In the genomic region with DNA sequence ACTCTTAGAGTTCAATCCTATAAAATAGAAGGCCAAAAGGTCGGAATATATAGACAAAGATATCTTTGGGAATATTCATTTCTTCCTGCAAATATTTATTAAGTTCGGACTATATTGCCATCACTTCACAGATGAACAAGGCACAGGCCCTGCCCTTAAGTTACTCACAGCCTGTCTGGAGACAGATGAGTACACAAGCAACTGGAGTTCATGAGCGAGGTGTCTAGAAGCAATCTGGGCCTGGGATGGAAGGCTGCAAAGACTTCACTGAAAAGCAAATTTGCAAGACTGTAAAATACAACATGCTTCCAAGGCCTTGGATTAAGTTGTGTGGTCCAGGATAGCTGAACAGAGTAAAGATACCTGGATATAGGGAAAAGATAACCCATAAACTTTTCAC, we compare ENCODE assay signal across 11 cellular contexts. TPM values are rescaled to one million over a fixed set of nuclear protein-coding genes. Genes with fewer than 3 reads are reported as not detected.
DNase-seq lines count a peak whose midpoint lies in the region; ATAC-seq and TF ChIP-seq lines count a peak whose summit lies in the region.
"Had no signal": no experiment of that assay in that cellular context is flagged by ENCODE, and none has a peak within 500 bp of the region (broad histone marks: within the 10 kb centered on the region; RNA-seq: fewer than 3 reads in every experiment).

No MANE protein-coding gene starts in this region.

- no peak overlapping the region for H2AFZ ChIP-seq in Karpas-422 (ENCODE audit: low read length)
- H2AFZ ChIP-seq: neural progenitor cell had no signal

- no peak for ATAC-seq in GM21447 (IDR thresholded peaks at IDR 0.05; ENCODE audit: unreplicated experiment)

- H3K27me3 ChIP-seq in Karpas-422 (ENCODE audit: low read length) = no peaks in the 10 kb centered on the region
- H3K27me3 ChIP-seq: neural progenitor cell had no signal

- no peak for TF ChIP-seq CTCF in Calu3 (IDR thresholded peaks at IDR 0.05; ENCODE audit: unreplicated experiment)
- no peak for TF ChIP-seq CTCF in astrocyte of the cerebellum (IDR thresholded peaks at IDR 0.05; ENCODE audit: low read depth, low read length, missing control alignments)

- no peak overlapping the region for H3K27ac ChIP-seq in Karpas-422 (ENCODE audit: low read length)
- H3K27ac ChIP-seq: neural progenitor cell had no signal

- H3K36me3 ChIP-seq in Karpas-422 (ENCODE audit: insufficient read depth, low read length) = no peaks in the 10 kb centered on the region
- H3K36me3 ChIP-seq: neural progenitor cell had no signal

- H3K4me2 ChIP-seq in Karpas-422 (ENCODE audit: low read depth, low read length, poor library complexity, severe bottlenecking) = peak overlapping the region; percentile 89
- H3K4me2 ChIP-seq: neural progenitor cell had no signal

- H4K20me1 ChIP-seq in Karpas-422 (ENCODE audit: insufficient read depth, low read depth, low read length) = no peaks in the 10 kb centered on the region

- peaks cover 29% of the 10 kb centered on the region for H3K4me1 ChIP-seq in Karpas-422 (ENCODE audit: low read length)

- in situ Hi-C loops in astrocyte of the cerebellum (cut with HindIII; ENCODE audit: low sequenced_read_pairs) = no loop called here

- peaks cover 9% of the 10 kb centered on the region for H3K36me3 Mint-ChIP-seq in Calu3 (ENCODE audit: insufficient read depth, unreplicated experiment)
- H3K36me3 Mint-ChIP-seq: neural progenitor cell had no signal

- no peaks in the 10 kb centered on the region for H3K27me3 Mint-ChIP-seq in Calu3 (ENCODE audit: unreplicated experiment)

- H3K79me2 ChIP-seq in Karpas-422 (ENCODE audit: low read length) = no peaks in the 10 kb centered on the region

- CTCF ChIA-PET in Calu3 (lab: Charles Lee) = no interaction called here

- H3K4me3 ChIP-seq in Karpas-422 (ENCODE audit: low read length) (no peak overlapping the region), astrocyte of the cerebellum (ENCODE audit: low read depth, low read length) (peak overlapping the region; percentile 52)
- H3K4me3 ChIP-seq: neural progenitor cell had no signal

- no peaks in the 10 kb centered on the region for H3K9me3 ChIP-seq in Karpas-422 (ENCODE audit: low read length)

- H3K9me3 Mint-ChIP-seq in Calu3 (ENCODE audit: low read depth, unreplicated experiment) = no peaks in the 10 kb centered on the region
- H3K9me3 Mint-ChIP-seq: neural progenitor cell had no signal

- DNase-seq in Calu3 = no peak
- DNase-seq in Karpas-422 = no peak
- DNase-seq in astrocyte of the cerebellum (ENCODE audit: low read depth) = no peak
- peak; percentile 47 for DNase-seq in myocyte (ENCODE audit: low read depth)
- no peak for DNase-seq in D341Med (ENCODE audit: low spot score)
- DNase-seq in hypothalamus (lab: John Stamatoyannopoulos, UW) = no peak
- DNase-seq in 8988T = no peak
- DNase-seq: DMS79 treated with DMSO at 0.1 percent for 48 hours, NCI-H1417 had no signal

- H3K4me3 Mint-ChIP-seq in Calu3 (ENCODE audit: low read depth, unreplicated experiment) = no peak overlapping the region

- intact Hi-C loops in Calu3 (cut with micrococcal nuclease; ENCODE audit: unreplicated experiment) = loop anchor here (5.0 kb wide), 1 partner anchor 56 kb away; a partner anchor contains a TSS

- H3K9me2 ChIP-seq in Karpas-422 (replicated peaks; ENCODE audit: insufficient read depth, low read length) = no peaks in the 10 kb centered on the region

- H3K4me1 Mint-ChIP-seq in Calu3 (ENCODE audit: low read depth, unreplicated experiment) = peaks cover 36% of the 10 kb centered on the region

- peak overlapping the region; percentile 91 for H3K27ac Mint-ChIP-seq in Calu3 (ENCODE audit: unreplicated experiment)
- H3K27ac Mint-ChIP-seq: neural progenitor cell had no signal

- no peak overlapping the region for H3K9ac ChIP-seq in Karpas-422 (ENCODE audit: low read length)
- H3K9ac ChIP-seq: neural progenitor cell had no signal

- BruUV-seq in Calu3 (replicated peaks; lab: Mats Ljungman, UMichigan) = no TSS peak

RNA-seq across cellular contexts. Expression of a gene that starts 56.7 kb away (rescaled TPM):
- 4.4 and 5.8 TPM in 2 replicates for total RNA-seq in Calu3 (2022)
- total RNA-seq in Karpas-422 (2014; rRNA removed; shearing (Covaris generic); ENCODE audit: low replicate concordance) = 4.8 and 11.9 TPM in 2 replicates
- 18.6 and 18.7 TPM in 2 replicates for total RNA-seq in myocyte
- 2.1 TPM for polyA plus RNA-seq in myocyte (2012)
